15 cellular contexts compared by ENCODE assay signal in genomic region chr17:313911-314613, GRCh38. TPM values are rescaled to one million over a fixed set of nuclear protein-coding genes. Genes with fewer than 3 reads are reported as not detected.
DNase-seq lines count a peak whose midpoint lies in the region; ATAC-seq and TF ChIP-seq lines count a peak whose summit lies in the region.
"Had no signal": no experiment of that assay in that cellular context is flagged by ENCODE, and none has a peak within 500 bp of the region (broad histone marks: within the 10 kb centered on the region; RNA-seq: fewer than 3 reads in every experiment).

No MANE protein-coding gene starts in this region.

- DNase-seq in Right ventricle myocardium inferior (ENCODE audit: missing footprints) (peak; percentile 59), cardiac septum (ENCODE audit: low spot score) (no peak), chondrocyte (ENCODE audit: low spot score) (peak; percentile 55), osteoblast (ENCODE audit: insufficient read length, low spot score, missing footprints) (peak; percentile 55), COLO829 (ENCODE audit: low spot score) (no peak), neural progenitor cell (ENCODE audit: low spot score) (no peak)
- no peak for DNase-seq in CD4-positive, alpha-beta T cell
- no peak for DNase-seq in stimulated activated CD4-positive, alpha-beta T cell treated with anti-CD3 and anti-CD28 coated beads, Interleukin-15, amount 100 ng/mL, for 24 hours
- DNase-seq: 8988T, ACHN, C1 segment of cervical spinal cord, DMS53 had no signal

- no peaks in the 10 kb centered on the region for H3K27me3 Mint-ChIP-seq in CD4-positive, alpha-beta T cell
- peaks cover 9% of the 10 kb centered on the region for H3K27me3 Mint-ChIP-seq in chondrocyte (ENCODE audit: low read depth)
- peaks cover 19% of the 10 kb centered on the region for H3K27me3 Mint-ChIP-seq in neural progenitor cell (ENCODE audit: insufficient read depth, low read depth)
- H3K27me3 Mint-ChIP-seq: CD8-positive, alpha-beta memory T cell had no signal

- H3K4me3 Mint-ChIP-seq in CD4-positive, alpha-beta T cell: no peak overlapping the region
- H3K4me3 Mint-ChIP-seq in chondrocyte (ENCODE audit: unreplicated experiment) (no peak overlapping the region), neural progenitor cell (no peak overlapping the region)
- H3K4me3 Mint-ChIP-seq: CD8-positive, alpha-beta memory T cell had no signal

- CTCF ChIA-PET in CD4-positive, alpha-beta T cell (lab: Charles Lee): no interaction called here

- no peak for ATAC-seq in Right ventricle myocardium inferior
- peak; percentile 32 for ATAC-seq in CD4-positive, alpha-beta T cell (ENCODE audit: poor library complexity)
- ATAC-seq: HCT116 had no signal

- intact Hi-C loops in Right ventricle myocardium inferior (cut with DNase I): no loop called here
- intact Hi-C loops in cardiac septum (cut with DNase I): no loop called here
- intact Hi-C loops in CD4-positive, alpha-beta T cell (cut with DNase I, micrococcal nuclease): no loop called here

- POLR2A ChIA-PET in CD4-positive, alpha-beta T cell (lab: Charles Lee): no interaction called here

- peaks cover 3% of the 10 kb centered on the region for H3K36me3 Mint-ChIP-seq in CD4-positive, alpha-beta T cell (ENCODE audit: low read depth)
- peaks cover 4% of the 10 kb centered on the region for H3K36me3 Mint-ChIP-seq in chondrocyte (ENCODE audit: low read depth)
- peaks cover 11% of the 10 kb centered on the region for H3K36me3 Mint-ChIP-seq in neural progenitor cell

- H3K4me2 ChIP-seq in osteoblast (ENCODE audit: insufficient read depth, low read length) (no peak overlapping the region), neural progenitor cell (no peak overlapping the region)

- H3K27me3 ChIP-seq in CD4-positive, alpha-beta T cell (ENCODE audit: control insufficient read depth, insufficient read depth, low read length): no peaks in the 10 kb centered on the region
- H3K27me3 ChIP-seq in osteoblast (ENCODE audit: insufficient read depth, low read length) (no peaks in the 10 kb centered on the region), neural progenitor cell (no peaks in the 10 kb centered on the region)

- no peak overlapping the region for H3K9ac ChIP-seq in neural progenitor cell

- H4K20me1 ChIP-seq in osteoblast (ENCODE audit: insufficient read depth, low read length): no peaks in the 10 kb centered on the region
- H4K20me1 ChIP-seq in neural progenitor cell (ENCODE audit: low read depth): peaks cover 7% of the 10 kb centered on the region

- H3K4me3 ChIP-seq in osteoblast (ENCODE audit: insufficient read depth, low read length) (no peak overlapping the region), neural progenitor cell (no peak overlapping the region)

- no peak overlapping the region for H2AFZ ChIP-seq in osteoblast (ENCODE audit: low read length)
- H2AFZ ChIP-seq in neural progenitor cell (replicated peaks): no peak overlapping the region

- H3K9me3 Mint-ChIP-seq in CD4-positive, alpha-beta T cell: no peaks in the 10 kb centered on the region
- H3K9me3 Mint-ChIP-seq in chondrocyte (ENCODE audit: low read depth) (peaks cover 4% of the 10 kb centered on the region), neural progenitor cell (peaks cover 37% of the 10 kb centered on the region)

- no peaks in the 10 kb centered on the region for H3K9me3 ChIP-seq in CD4-positive, alpha-beta T cell (ENCODE audit: control insufficient read depth, low read length)
- no peaks in the 10 kb centered on the region for H3K9me3 ChIP-seq in osteoblast (ENCODE audit: low read depth, low read length)
- H3K9me3 ChIP-seq in neural progenitor cell (ENCODE audit: low read depth): no peaks in the 10 kb centered on the region

- no peak overlapping the region for H3K27ac Mint-ChIP-seq in CD4-positive, alpha-beta T cell
- H3K27ac Mint-ChIP-seq in chondrocyte (ENCODE audit: unreplicated experiment): no peak overlapping the region
- no peak overlapping the region for H3K27ac Mint-ChIP-seq in neural progenitor cell

- H3K79me2 ChIP-seq in osteoblast (ENCODE audit: insufficient read depth, low read length): no peaks in the 10 kb centered on the region
- H3K79me2 ChIP-seq in neural progenitor cell (ENCODE audit: low read depth): no peaks in the 10 kb centered on the region

- H3K4me1 ChIP-seq in osteoblast (ENCODE audit: insufficient read depth, low read length) (no peaks in the 10 kb centered on the region), neural progenitor cell (peaks cover 32% of the 10 kb centered on the region)

- H3F3A ChIP-seq in neural progenitor cell (ENCODE audit: low read depth): peaks cover 19% of the 10 kb centered on the region

- TF ChIP-seq CTCF in CD4-positive, alpha-beta T cell (IDR thresholded peaks at IDR 0.05): no peak
- TF ChIP-seq CTCF in chondrocyte (IDR thresholded peaks at IDR 0.05): no peak
- TF ChIP-seq CTCF in osteoblast (IDR thresholded peaks at IDR 0.05; ENCODE audit: extremely low read depth, low read depth, low read length): no peak
- no peak for TF ChIP-seq CTCF in neural progenitor cell (IDR thresholded peaks at IDR 0.05)

- H3K4me1 Mint-ChIP-seq in CD4-positive, alpha-beta T cell (ENCODE audit: low read depth): no peaks in the 10 kb centered on the region
- no peaks in the 10 kb centered on the region for H3K4me1 Mint-ChIP-seq in chondrocyte (ENCODE audit: low read depth)
- peaks cover 31% of the 10 kb centered on the region for H3K4me1 Mint-ChIP-seq in neural progenitor cell
- H3K4me1 Mint-ChIP-seq: CD8-positive, alpha-beta memory T cell had no signal

- no peaks in the 10 kb centered on the region for H3K36me3 ChIP-seq in osteoblast (ENCODE audit: insufficient read depth, low read length)
- no peaks in the 10 kb centered on the region for H3K36me3 ChIP-seq in neural progenitor cell

- no peak overlapping the region for H3K27ac ChIP-seq in CD4-positive, alpha-beta T cell (ENCODE audit: low read depth, low read length)
- H3K27ac ChIP-seq in osteoblast (ENCODE audit: low read depth, low read length): no peak overlapping the region
- no peak overlapping the region for H3K27ac ChIP-seq in neural progenitor cell
- H3K27ac ChIP-seq: HL-60 had no signal

RNA-seq across cellular contexts. Expression of gene RPH3AL, which starts 38.5 kb away (rescaled TPM):
- total RNA-seq in Right ventricle myocardium inferior (3.6 TPM), cardiac septum (5.5 TPM), chondrocyte (3.4 to 4.1 TPM (median 4.0 TPM) in 3 replicates), osteoblast (2.9 and 3.2 TPM in 2 replicates), neural progenitor cell (ENCODE audit: low replicate concordance) (7.5 TPM in 2 replicates)
- 1 to 10 TPM; 2.4 to 2.8 TPM for total RNA-seq in CD4-positive, alpha-beta T cell

Comparison
In these comparisons a context has a peak if more than half of its experiments do, and no peak if none do; other contexts are left out.
1. DNase-seq: peak in Right ventricle myocardium inferior (single experiment), chondrocyte (single experiment) and osteoblast (single experiment); none in cardiac septum (single experiment), CD4-positive, alpha-beta T cell (0 of 10), COLO829 (single experiment), stimulated activated CD4-positive, alpha-beta T cell treated with anti-CD3 and anti-CD28 coated beads, Interleukin-15, amount 100 ng/mL, for 24 hours (single experiment) and neural progenitor cell (single experiment).